ENCODE assay signal across 24 cellular contexts in the genomic region with DNA sequence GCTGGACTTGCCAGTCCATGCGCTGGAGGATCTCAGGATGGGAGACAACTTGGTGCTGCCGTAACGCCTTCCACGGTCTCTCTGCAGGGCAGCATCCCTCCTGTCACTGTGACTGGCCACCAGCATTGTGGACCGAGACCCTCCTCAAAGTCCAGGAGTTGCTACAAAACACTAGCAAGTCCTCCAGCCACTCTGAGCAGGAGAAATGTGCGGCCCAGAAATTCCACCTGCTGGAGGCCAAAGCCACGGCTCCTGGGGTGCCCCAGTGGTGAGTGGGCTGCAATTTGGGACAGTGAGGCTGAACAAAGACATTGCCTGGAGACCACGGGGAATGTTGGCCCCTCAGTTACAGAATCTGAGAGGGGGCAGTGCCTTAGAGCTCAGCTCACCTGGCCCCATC. TPM values are rescaled to one million over a fixed set of nuclear protein-coding genes. Genes with fewer than 3 reads are reported as not detected.
DNase-seq lines count a peak whose midpoint lies in the region; ATAC-seq and TF ChIP-seq lines count a peak whose summit lies in the region.
"Had no signal": no experiment of that assay in that cellular context is flagged by ENCODE, and none has a peak within 500 bp of the region (broad histone marks: within the 10 kb centered on the region; RNA-seq: fewer than 3 reads in every experiment).

No MANE protein-coding gene starts in this region.

- DNase-seq in CD14-positive monocyte (ENCODE audit: low spot score) (no peak), posterior vena cava (ENCODE audit: low spot score) (peak; percentile 68)
- no peak for DNase-seq in stimulated activated naive B cell treated with anti-CD40 and anti-IgM and Interleukin-4, amounts not matched to agents 10 μg/mL and 1 μg/mL and 100 μg/mL, for 72 hours
- DNase-seq: AML-193; CD4-positive, alpha-beta memory T cell; CD4-positive, CD25-positive, alpha-beta regulatory T cell; CD8-positive, alpha-beta memory T cell; COR-L47; DMS 273 treated with DMSO at 0.1 percent for 48 hours; DMS153; DMS53; DMS79; DND-41; EL; GDM1 had no signal

- H3K4me3 Mint-ChIP-seq in CD14-positive monocyte = no peak overlapping the region
- no peak overlapping the region for H3K4me3 Mint-ChIP-seq in stimulated activated naive B cell treated with anti-CD40 and anti-IgM and Interleukin-4, amounts not matched to agents 10 μg/mL and 1 μg/mL and 100 μg/mL, for 72 hours
- H3K4me3 Mint-ChIP-seq: B cell; CD4-positive, alpha-beta memory T cell; CD4-positive, CD25-positive, alpha-beta regulatory T cell; CD8-positive, alpha-beta memory T cell had no signal

- H3K27ac Mint-ChIP-seq in CD14-positive monocyte = peak overlapping the region in 4 of 7 donors; percentile 21 to 93 (median 88)
- peak overlapping the region; percentile 16 for H3K27ac Mint-ChIP-seq in stimulated activated naive B cell treated with anti-CD40 and anti-IgM and Interleukin-4, amounts not matched to agents 10 μg/mL and 1 μg/mL and 100 μg/mL, for 72 hours
- H3K27ac Mint-ChIP-seq: B cell; CD4-positive, alpha-beta memory T cell; CD4-positive, CD25-positive, alpha-beta regulatory T cell; CD8-positive, alpha-beta memory T cell had no signal

- no peak for ATAC-seq in stimulated activated naive B cell treated with anti-CD40 and anti-IgM and Interleukin-4, amounts not matched to agents 10 μg/mL and 1 μg/mL and 100 μg/mL, for 72 hours (replicated peaks)
- no peak for ATAC-seq in GM21576 (IDR thresholded peaks at IDR 0.05; ENCODE audit: unreplicated experiment)
- ATAC-seq in esophagus mucosa = no peak
- ATAC-seq: A549, GM12878 had no signal

- peaks cover 19 to 25% (median 24%) of the 10 kb centered on the region in 3 donors for H3K27me3 Mint-ChIP-seq in CD14-positive monocyte (ENCODE audit: low read depth in 3 of 3)
- H3K27me3 Mint-ChIP-seq in stimulated activated naive B cell treated with anti-CD40 and anti-IgM and Interleukin-4, amounts not matched to agents 10 μg/mL and 1 μg/mL and 100 μg/mL, for 72 hours = peaks cover 0 to 8% of the 10 kb centered on the region in 2 donors

- peaks cover 2 to 4% of the 10 kb centered on the region in 2 donors for H3K36me3 Mint-ChIP-seq in CD14-positive monocyte
- H3K36me3 Mint-ChIP-seq in stimulated activated naive B cell treated with anti-CD40 and anti-IgM and Interleukin-4, amounts not matched to agents 10 μg/mL and 1 μg/mL and 100 μg/mL, for 72 hours = peaks cover 6 to 49% of the 10 kb centered on the region in 2 donors
- H3K36me3 Mint-ChIP-seq: CD4-positive, alpha-beta memory T cell; CD4-positive, CD25-positive, alpha-beta regulatory T cell; CD8-positive, alpha-beta memory T cell had no signal

- no peak for TF ChIP-seq CTCF in CD14-positive monocyte (IDR thresholded peaks at IDR 0.05)

- H3K4me1 Mint-ChIP-seq in CD14-positive monocyte = peaks cover 46% of the 10 kb centered on the region
- H3K4me1 Mint-ChIP-seq in stimulated activated naive B cell treated with anti-CD40 and anti-IgM and Interleukin-4, amounts not matched to agents 10 μg/mL and 1 μg/mL and 100 μg/mL, for 72 hours = peaks cover 10 to 15% of the 10 kb centered on the region in 2 donors

- H3K9me3 Mint-ChIP-seq in CD14-positive monocyte = peaks cover 0 to 2% (median 0%) of the 10 kb centered on the region in 7 donors
- H3K9me3 Mint-ChIP-seq in stimulated activated naive B cell treated with anti-CD40 and anti-IgM and Interleukin-4, amounts not matched to agents 10 μg/mL and 1 μg/mL and 100 μg/mL, for 72 hours = no peaks in the 10 kb centered on the region
- H3K9me3 Mint-ChIP-seq: CD4-positive, alpha-beta memory T cell; CD4-positive, CD25-positive, alpha-beta regulatory T cell; CD8-positive, alpha-beta memory T cell had no signal

- intact Hi-C loops in CD14-positive monocyte (cut with micrococcal nuclease) (no loop called here), posterior vena cava (cut with DNase I) (loop anchor here (5.0 to 10.0 kb wide), 2 partner anchors 253 to 359 kb away; no protein-coding TSS in a partner anchor)

RNA-seq across cellular contexts. Expression of a gene that starts 6.9 kb away (rescaled TPM):
- not detected for polyA plus RNA-seq in CD14-positive monocyte
- total RNA-seq in posterior vena cava = 1 to 10 TPM; 1.2 to 1.5 TPM
- not detected for total RNA-seq in esophagus mucosa
- total RNA-seq: A172, Daoy, G401 had no signal
- polyA plus RNA-seq: BJ; CD4-positive, alpha-beta memory T cell; CD8-positive, alpha-beta memory T cell had no signal

RNA-seq across cellular contexts. Expression of a gene that starts 20.6 kb away (rescaled TPM):
- polyA plus RNA-seq in CD14-positive monocyte = 1 to 10 TPM; 2.5 to 4.4 TPM
- 1 to 10 TPM; 3.6 to 4.5 TPM for total RNA-seq in posterior vena cava
- not detected for total RNA-seq in esophagus mucosa
- total RNA-seq: A172, Daoy, G401 had no signal
- polyA plus RNA-seq: BJ had no signal

Comparison
In these comparisons a context has a peak if more than half of its experiments do, and no peak if none do; other contexts are left out.
1. intact Hi-C loops: an anchor here in posterior vena cava (5.0 to 10.0 kb wide); none called in CD14-positive monocyte.